ENCODE assay signal across 29 cellular contexts in genomic region chr16:30464078-30464477, GRCh38. TPM values are rescaled to one million over a fixed set of nuclear protein-coding genes. Genes with fewer than 3 reads are reported as not detected.
"Had no signal": no experiment of that assay in that cellular context is flagged by ENCODE, and none has a peak within 500 bp of the region (broad histone marks: within the 10 kb centered on the region; RNA-seq: fewer than 3 reads in every experiment).

No MANE protein-coding gene starts in this region.

- H3K27ac ChIP-seq: foreskin keratinocyte, heart left ventricle, right atrium auricular region, suprapubic skin, tibial artery had no signal

- H3K27me3 Mint-ChIP-seq: activated CD8-positive, alpha-beta memory T cell treated with anti-CD3 and anti-CD28 coated beads, Interleukin-2, amount 10 ng/mL, durations not matched to agents 7 days and 5 days; activated naive CD8-positive, alpha-beta T cell treated with anti-CD3 and anti-CD28 coated beads for 36 hours; naive thymus-derived CD4-positive, alpha-beta T cell had no signal

- H3K27ac Mint-ChIP-seq: activated CD8-positive, alpha-beta memory T cell treated with anti-CD3 and anti-CD28 coated beads, Interleukin-2, amount 10 ng/mL, durations not matched to agents 7 days and 5 days; activated naive CD4-positive, alpha-beta T cell treated with anti-CD3 and anti-CD28 coated beads for 36 hours; WTC11 had no signal

- H3K9me3 Mint-ChIP-seq: activated naive CD4-positive, alpha-beta T cell treated with anti-CD3 and anti-CD28 coated beads for 36 hours; immature natural killer cell; naive thymus-derived CD4-positive, alpha-beta T cell; WTC11 had no signal

- H3K36me3 ChIP-seq: heart left ventricle, right atrium auricular region, suprapubic skin, tibial artery had no signal

- H3K36me3 Mint-ChIP-seq: immature natural killer cell, WTC11 had no signal

- H3K4me1 Mint-ChIP-seq: WTC11 had no signal

- H3K4me1 ChIP-seq: right atrium auricular region, suprapubic skin, tibial artery had no signal

- DNase-seq: activated CD4-positive, alpha-beta T cell treated with anti-CD3 and anti-CD28 coated beads for 1 hour; activated CD4-positive, alpha-beta T cell treated with anti-CD3 and anti-CD28 coated beads, Interleukin-2, amount 50 U/mL, for 1 hour; activated CD8-positive, alpha-beta memory T cell treated with anti-CD3 and anti-CD28 coated beads, Interleukin-2, amount 10 ng/mL, durations not matched to agents 7 days and 5 days; activated CD8-positive, alpha-beta T cell treated with anti-CD3 and anti-CD28 coated beads, Interleukin-2, amount 10 ng/mL, durations not matched to agents 7 days and 5 days; activated effector memory CD4-positive, alpha-beta T cell treated with anti-CD3 and anti-CD28 coated beads, Interleukin-2, amount 50 U/mL, for 16 hours; activated naive CD4-positive, alpha-beta T cell treated with anti-CD3 and anti-CD28 coated beads for 36 hours; activated naive CD8-positive, alpha-beta T cell treated with anti-CD3 and anti-CD28 coated beads for 36 hours; amniotic stem cell; caudate nucleus; cortex of kidney; foreskin keratinocyte; heart left ventricle; hypothalamus; immature natural killer cell; midbrain; naive thymus-derived CD4-positive, alpha-beta T cell; stimulated activated CD4-positive, alpha-beta T cell treated with anti-CD3 and anti-CD28 coated beads, Interleukin-1b, Interleukin-23, amount 100 ng/mL, for 48 hours; stimulated activated CD4-positive, alpha-beta T cell treated with anti-CD3 and anti-CD28 coated beads, Interleukin-4, amount 100 ng/mL, for 4 hours; stimulated activated CD8-positive, alpha-beta memory T cell treated with anti-CD3 and anti-CD28 coated beads, Interleukin-4, amount 100 ng/mL, for 48 hours; stimulated activated naive CD4-positive, alpha-beta T cell; tibial artery had no signal

- H3K4me3 ChIP-seq: heart left ventricle, right atrium auricular region, smooth muscle cell, suprapubic skin, tibial artery had no signal

- H3K27me3 ChIP-seq: foreskin keratinocyte, right atrium auricular region, suprapubic skin had no signal

- H3K4me3 Mint-ChIP-seq: activated CD8-positive, alpha-beta memory T cell treated with anti-CD3 and anti-CD28 coated beads, Interleukin-2, amount 10 ng/mL, durations not matched to agents 7 days and 5 days; activated CD8-positive, alpha-beta T cell treated with anti-CD3 and anti-CD28 coated beads, Interleukin-2, amount 10 ng/mL, durations not matched to agents 7 days and 5 days; activated naive CD4-positive, alpha-beta T cell treated with anti-CD3 and anti-CD28 coated beads for 36 hours; activated naive CD8-positive, alpha-beta T cell treated with anti-CD3 and anti-CD28 coated beads for 36 hours; immature natural killer cell; naive thymus-derived CD4-positive, alpha-beta T cell; WTC11 had no signal

- H3K9me3 ChIP-seq: heart left ventricle, right atrium auricular region, suprapubic skin, tibial artery had no signal

- H3K4me2 ChIP-seq: smooth muscle cell had no signal

- ATAC-seq: activated CD8-positive, alpha-beta memory T cell treated with anti-CD3 and anti-CD28 coated beads, Interleukin-2, amount 10 ng/mL, durations not matched to agents 7 days and 5 days; activated CD8-positive, alpha-beta T cell treated with anti-CD3 and anti-CD28 coated beads, Interleukin-2, amount 10 ng/mL, durations not matched to agents 7 days and 5 days; esophagus mucosa; foreskin keratinocyte; heart left ventricle; naive thymus-derived CD4-positive, alpha-beta T cell; WTC11 had no signal

RNA-seq across cellular contexts. Expression of gene ITGAL, which starts 8.5 kb away (rescaled TPM):
- total RNA-seq: chondrocyte, endothelial cell of umbilical vein, foreskin keratinocyte, pulmonary artery endothelial cell, smooth muscle cell had no signal
- polyA plus RNA-seq: endothelial cell of umbilical vein, foreskin keratinocyte, smooth muscle cell had no signal
